Comparison of ENCODE assay signal across 8 cellular contexts in the genomic region with DNA sequence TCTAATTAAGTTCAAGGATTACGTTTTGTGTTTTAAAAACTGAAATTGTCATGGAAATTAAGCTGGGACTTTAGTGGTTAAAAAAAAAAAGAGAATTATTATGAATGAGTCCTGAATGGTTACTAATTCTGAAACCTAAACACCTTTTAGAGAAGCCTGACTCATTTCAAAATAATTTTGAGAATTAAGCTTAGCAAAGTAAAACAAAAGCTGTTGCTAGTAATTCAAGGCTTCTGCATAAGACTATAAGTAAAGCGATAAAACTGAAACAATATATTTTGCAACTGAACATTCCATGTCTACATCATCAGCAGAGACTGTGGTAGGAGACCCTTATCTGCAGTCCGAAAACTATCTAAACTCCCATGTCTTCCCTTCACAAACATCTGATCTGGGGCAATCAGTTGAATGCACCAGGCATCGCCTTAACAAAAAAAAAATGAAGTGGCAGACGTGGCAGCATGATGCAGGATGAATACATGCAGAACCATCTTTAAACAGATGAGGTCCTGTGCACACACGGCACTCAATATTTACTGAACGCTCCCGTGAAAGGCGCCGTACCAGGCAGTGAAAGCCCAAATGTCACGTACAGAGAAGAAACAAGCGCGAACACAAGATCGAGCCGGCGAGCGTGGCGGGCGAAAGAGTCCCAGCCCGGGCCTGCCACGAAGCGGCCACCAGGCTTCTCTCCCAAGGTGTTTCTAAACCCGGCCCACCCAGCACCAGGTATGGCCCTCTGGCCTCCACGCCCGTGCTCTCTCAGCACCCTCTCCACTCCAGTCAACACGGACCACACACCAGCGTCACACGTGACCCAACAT.
DNase-seq lines count a peak whose midpoint lies in the region; ATAC-seq lines count a peak whose summit lies in the region.

No MANE protein-coding gene starts in this region.

- H3K27ac ChIP-seq in adipose tissue (ENCODE audit: low read depth, low read length), result peak overlapping the region; percentile 26
- H3K27ac ChIP-seq in layer of hippocampus (ENCODE audit: low read depth, low read length), result peak overlapping the region; percentile 5
- H3K27ac ChIP-seq in urinary bladder (ENCODE audit: low read depth), result peak overlapping the region; percentile 65

- WGBS in adipose tissue, 3 donors, result 61 to 69% (median 63%) methylated on average over 28 of the region's 28 CpGs
- 43% methylated on average over 28 of the region's 28 CpGs for WGBS in urinary bladder

- DNase-seq in NCI-H82 treated with DMSO at 0.1 percent for 48 hours (lab: John Stamatoyannopoulos, UW; ENCODE audit: unreplicated experiment) (no peak), iPS-NIHi11 (ENCODE audit: low spot score) (no peak), ecto neural progenitor cell (ENCODE audit: low spot score) (no peak)

- peaks cover 2% of the 10 kb centered on the region for H3K4me1 ChIP-seq in urinary bladder (ENCODE audit: insufficient read depth)

- peak; percentile 58 for ATAC-seq in GM18498 (IDR thresholded peaks at IDR 0.05; ENCODE audit: unreplicated experiment)
- peak; percentile 67 for ATAC-seq in HG02885 (IDR thresholded peaks at IDR 0.05; ENCODE audit: poor library complexity, unreplicated experiment)

- no peaks in the 10 kb centered on the region for H3K27me3 ChIP-seq in layer of hippocampus (ENCODE audit: control insufficient read depth, insufficient read depth, low read length)

- H3K4me3 ChIP-seq in urinary bladder (ENCODE audit: low read depth, low read length), result no peak overlapping the region

- no peaks in the 10 kb centered on the region for H3K36me3 ChIP-seq in urinary bladder (ENCODE audit: insufficient read depth)

Comparison
In these comparisons a context has a peak if more than half of its experiments do, and no peak if none do; other contexts are left out.
1. H3K27ac ChIP-seq: peak in every context shown above with its lines; median percentile 65 in urinary bladder; 26 in adipose tissue; 5 in layer of hippocampus.